In the genomic region with DNA sequence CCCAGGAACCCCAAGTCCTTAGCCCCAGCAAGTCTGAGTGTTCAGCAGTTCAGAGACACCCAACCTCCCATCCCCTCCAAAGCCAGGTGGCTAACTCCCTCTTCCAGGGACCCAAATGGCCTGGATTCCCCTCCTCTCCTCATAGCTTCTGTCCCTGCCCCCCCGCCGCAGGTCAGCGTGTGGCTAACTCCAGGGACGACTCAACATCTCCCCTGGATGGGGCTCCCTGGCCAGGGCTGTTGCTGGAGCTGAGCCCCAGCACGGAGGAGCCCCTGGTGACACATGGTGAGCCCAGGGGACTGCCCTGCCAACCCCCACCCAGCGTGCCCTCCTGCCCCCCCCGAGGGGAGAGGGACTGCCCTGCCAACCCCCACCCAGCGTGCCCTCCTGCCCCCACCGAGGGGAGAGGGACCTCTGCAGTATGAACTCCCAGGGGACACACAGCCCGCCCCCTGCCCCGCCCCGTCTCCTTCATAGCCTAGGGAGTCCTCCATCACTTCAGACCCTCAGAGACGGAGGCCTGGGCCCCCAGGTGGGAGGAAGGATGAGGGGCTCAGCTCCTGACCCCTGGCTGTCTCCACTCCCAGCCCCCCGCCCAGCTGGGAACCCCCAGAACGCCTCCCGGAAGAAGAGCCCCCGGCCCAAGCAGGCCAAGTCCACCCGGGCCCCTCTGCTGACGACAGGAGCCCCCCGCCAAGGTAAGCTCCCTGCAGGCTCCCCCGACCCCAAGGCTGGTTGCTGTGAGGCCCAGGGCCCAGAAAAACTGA, we compare ENCODE assay signal across 1 cellular context.
TF ChIP-seq lines count a peak whose summit lies in the region.

No MANE protein-coding gene starts in this region.

TF ChIP-seq in IMR-90, 13 proteins besides CTCF, POLR2A, EP300 and RAD21:
- no peak for TF ChIP-seq MAZ (IDR thresholded peaks at IDR 0.05; ENCODE audit: borderline replicate concordance, low read depth, low read length)
- no peak for TF ChIP-seq MAFK (IDR thresholded peaks at IDR 0.05; ENCODE audit: low read depth, low read length)
- TF ChIP-seq RCOR1 (IDR thresholded peaks at IDR 0.05; ENCODE audit: insufficient replicate concordance, low read length) = no peak
- no peak for TF ChIP-seq CEBPB (IDR thresholded peaks at IDR 0.05; ENCODE audit: low read depth, low read length)
- TF ChIP-seq SMC3 (IDR thresholded peaks at IDR 0.05; ENCODE audit: low read depth, low read length) = no peak
- TF ChIP-seq MXI1 (IDR thresholded peaks at IDR 0.05; ENCODE audit: borderline replicate concordance, low read depth, low read length) = no peak
- no peak for TF ChIP-seq RFX5 (IDR thresholded peaks at IDR 0.05; ENCODE audit: low read depth, low read length)
- TF ChIP-seq NFE2L2 (IDR thresholded peaks at IDR 0.05; ENCODE audit: low read depth, low read length) = no peak
- TF ChIP-seq, protein P1, sequence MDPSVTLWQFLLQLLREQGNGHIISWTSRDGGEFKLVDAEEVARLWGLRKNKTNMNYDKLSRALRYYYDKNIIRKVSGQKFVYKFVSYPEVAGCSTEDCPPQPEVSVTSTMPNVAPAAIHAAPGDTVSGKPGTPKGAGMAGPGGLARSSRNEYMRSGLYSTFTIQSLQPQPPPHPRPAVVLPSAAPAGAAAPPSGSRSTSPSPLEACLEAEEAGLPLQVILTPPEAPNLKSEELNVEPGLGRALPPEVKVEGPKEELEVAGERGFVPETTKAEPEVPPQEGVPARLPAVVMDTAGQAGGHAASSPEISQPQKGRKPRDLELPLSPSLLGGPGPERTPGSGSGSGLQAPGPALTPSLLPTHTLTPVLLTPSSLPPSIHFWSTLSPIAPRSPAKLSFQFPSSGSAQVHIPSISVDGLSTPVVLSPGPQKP (IDR thresholded peaks at IDR 0.05; ENCODE audit: borderline replicate concordance, low read depth, low read length) = no peak
- no peak for TF ChIP-seq CHD1 (IDR thresholded peaks at IDR 0.05; ENCODE audit: low read depth, low read length)
- TF ChIP-seq BHLHE40 (IDR thresholded peaks at IDR 0.05; ENCODE audit: low read depth, low read length) = no peak
- TF ChIP-seq FOS (IDR thresholded peaks at IDR 0.05; ENCODE audit: low read depth, low read length) = no peak
- TF ChIP-seq USF2 (IDR thresholded peaks at IDR 0.05; ENCODE audit: low read depth, low read length) = no peak
TF ChIP-seq in IMR-90: peak in this region for 0.
